8 cellular contexts compared by ENCODE assay signal in the genomic region with DNA sequence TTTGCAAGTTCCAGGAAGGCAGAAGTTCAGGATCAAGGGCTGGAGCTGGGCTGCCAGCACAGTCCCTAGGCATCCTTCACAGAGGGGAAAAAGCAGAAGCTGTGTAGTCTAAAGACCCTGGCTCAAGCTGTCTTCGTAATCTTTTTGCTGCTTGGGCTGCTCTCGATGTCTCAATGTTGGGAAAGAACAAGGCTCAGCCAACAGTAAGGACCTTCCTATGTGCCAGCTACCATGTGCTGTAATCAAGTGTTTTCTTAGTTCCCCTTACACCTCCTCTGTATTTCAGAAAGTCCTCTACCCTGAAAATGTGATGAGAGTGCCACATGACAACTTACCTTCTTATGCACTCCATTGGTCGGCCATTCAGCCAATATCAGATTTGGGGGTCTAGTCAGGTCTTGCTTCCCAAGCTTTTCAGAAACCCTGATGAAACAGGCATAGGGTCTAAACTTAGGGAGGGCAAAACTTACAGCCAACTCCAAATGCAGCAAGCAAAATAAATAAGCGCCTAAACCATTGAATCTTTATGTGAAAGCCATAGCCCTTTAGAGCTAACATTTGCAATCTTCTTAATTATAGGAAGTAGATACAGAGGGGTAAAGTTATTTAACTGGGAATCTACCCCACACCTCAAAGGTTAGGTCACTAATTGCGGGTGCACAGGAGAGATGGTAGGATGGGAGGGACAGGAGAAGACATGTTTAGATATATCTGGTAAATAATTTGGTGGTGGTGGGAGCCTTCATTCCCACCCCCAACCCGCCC. TPM values are rescaled to one million over a fixed set of nuclear protein-coding genes. Genes with fewer than 3 reads are reported as not detected.
DNase-seq lines count a peak whose midpoint lies in the region; TF ChIP-seq lines count a peak whose summit lies in the region.

No MANE protein-coding gene starts in this region.

- H3K9ac ChIP-seq in fibroblast of lung (ENCODE audit: insufficient read depth, low read length) (no peak overlapping the region), subcutaneous abdominal adipose tissue (ENCODE audit: low read length in 5 of 5) (no peak overlapping the region)

- no peak for TF ChIP-seq CTCF in GM12864 (IDR thresholded peaks at IDR 0.05; ENCODE audit: low read depth, low read length, missing control alignments)
- TF ChIP-seq CTCF in fibroblast of lung (conservative IDR thresholded peaks at IDR 0.05 in 1 of 2, IDR thresholded peaks at IDR 0.05 in 1 of 2; ENCODE audit: low read depth in 1 of 2, low read length in 2 of 2), result no peak

- peak overlapping the region; percentile 47 for H3K4me2 ChIP-seq in fibroblast of lung (ENCODE audit: extremely low read depth, insufficient read depth, low read length)

- no peaks in the 10 kb centered on the region for H4K20me1 ChIP-seq in fibroblast of lung (ENCODE audit: control insufficient read depth, extremely low read depth, insufficient read depth, low read length)

- no peak overlapping the region for H2AFZ ChIP-seq in fibroblast of lung (ENCODE audit: low read length)

- no peaks in the 10 kb centered on the region for H3K9me3 ChIP-seq in fibroblast of lung (ENCODE audit: control insufficient read depth, insufficient read depth, low read depth, low read length)
- no peaks in the 10 kb centered on the region for H3K9me3 ChIP-seq in subcutaneous abdominal adipose tissue (ENCODE audit: control insufficient read depth in 5 of 5, low read length in 5 of 5)

- H3K4me3 ChIP-seq in GM12864 (ENCODE audit: low read depth, low read length) (peak overlapping the region; percentile 79), H7 (ENCODE audit: insufficient read depth, low read depth, low read length) (no peak overlapping the region; the same call in 1 of the 2 replicates), fibroblast of lung (replicated peaks in 1 of 4; ENCODE audit: control extremely low read depth in 1 of 4, insufficient read depth in 1 of 4, low read depth in 3 of 4, low read length in 4 of 4) (peak overlapping the region in 2 of 4 experiments; percentile 67 to 86), subcutaneous abdominal adipose tissue (ENCODE audit: low read depth in 1 of 5, low read length in 5 of 5) (peak overlapping the region; percentile 68 to 88 (median 69))

- DNase-seq in GM12864 (ENCODE audit: low read depth) (peak; percentile 61), H7 (peak; percentile 20), SIG-M5 (lab: John Stamatoyannopoulos, UW) (peak; percentile 98), fibroblast of lung (ENCODE audit: low read depth in 2 of 2) (no peak), NCI-H2196 treated with DMSO at 0.1 percent for 48 hours (lab: John Stamatoyannopoulos, UW; ENCODE audit: unreplicated experiment) (no peak), NCI-H2227 (lab: John Stamatoyannopoulos, UW; ENCODE audit: unreplicated experiment) (no peak), occipital lobe (lab: John Stamatoyannopoulos, UW) (no peak)

- H3K36me3 ChIP-seq in H7 (replicated peaks; ENCODE audit: control insufficient read depth, insufficient read depth, low read length) (no peaks in the 10 kb centered on the region), fibroblast of lung (ENCODE audit: control insufficient read depth, insufficient read depth, low read length) (no peaks in the 10 kb centered on the region), subcutaneous abdominal adipose tissue (ENCODE audit: control insufficient read depth in 5 of 5, insufficient read depth in 5 of 5, low read length in 5 of 5) (peaks cover 9 to 11% (median 10%) of the 10 kb centered on the region in 5 donors)

- H3K27me3 ChIP-seq in H7 (ENCODE audit: control insufficient read depth, insufficient read depth, low read length) (peaks cover 2% of the 10 kb centered on the region; the same call in 1 of the 2 replicates), fibroblast of lung (ENCODE audit: control insufficient read depth, insufficient read depth, low read length) (no peaks in the 10 kb centered on the region), subcutaneous abdominal adipose tissue (ENCODE audit: control insufficient read depth in 5 of 5, insufficient read depth in 4 of 5, low read length in 5 of 5) (no peaks in the 10 kb centered on the region)

- no peak overlapping the region for H3K27ac ChIP-seq in fibroblast of lung (ENCODE audit: insufficient read depth, low read length)
- peak overlapping the region; percentile 61 for H3K27ac ChIP-seq in subcutaneous abdominal adipose tissue (ENCODE audit: low read depth, low read length)

- H3K4me1 ChIP-seq in fibroblast of lung (ENCODE audit: control insufficient read depth, extremely low read depth, insufficient read depth, low read length) (peaks cover 4% of the 10 kb centered on the region), subcutaneous abdominal adipose tissue (ENCODE audit: control insufficient read depth in 5 of 5, insufficient read depth in 5 of 5, low read length in 5 of 5) (peaks cover 5 to 35% (median 33%) of the 10 kb centered on the region in 5 donors)

- H3K79me2 ChIP-seq in fibroblast of lung (ENCODE audit: control insufficient read depth, insufficient read depth, low read length), result peaks cover 31% of the 10 kb centered on the region

RNA-seq across cellular contexts. Expression of a gene that starts 1.2 kb away (rescaled TPM):
- 12.6 and 13.2 TPM in 2 replicates for total RNA-seq in H7 (2014; rRNA removed; shearing (Covaris generic))
- total RNA-seq in fibroblast of lung (20.8 and 23.6 TPM in 2 replicates), occipital lobe (8.4 TPM)
- 41.9 and 42.4 TPM in 2 replicates for polyA plus RNA-seq in fibroblast of lung
- 21.4 and 22.0 TPM in 2 replicates for polyA plus RNA-seq in fibroblast of lung (2012)
- 26.2 and 32.4 TPM in 2 replicates for polyA minus RNA-seq in fibroblast of lung (ENCODE audit: low replicate concordance)

Comparison
In these comparisons a context has a peak if more than half of its experiments do, and no peak if none do; other contexts are left out.
1. DNase-seq: peak in GM12864 (single experiment), H7 (single experiment) and SIG-M5 (single experiment); none in fibroblast of lung (0 of 2), NCI-H2196 treated with DMSO at 0.1 percent for 48 hours (single experiment), NCI-H2227 (single experiment) and occipital lobe (single experiment).